21 cellular contexts compared by ENCODE assay signal in genomic region chr3:175911937-175912336, GRCh38.
"Had no signal": no experiment of that assay in that cellular context is flagged by ENCODE, and none has a peak within 500 bp of the region (broad histone marks: within the 10 kb centered on the region; RNA-seq: fewer than 3 reads in every experiment).

No MANE protein-coding gene starts in this region.

- H3K9me3 Mint-ChIP-seq: type B pancreatic cell had no signal

- H3K27me3 Mint-ChIP-seq: naive thymus-derived CD4-positive, alpha-beta T cell; type B pancreatic cell had no signal

- ATAC-seq: heart left ventricle; naive thymus-derived CD4-positive, alpha-beta T cell; right cardiac atrium; stimulated activated naive CD8-positive, alpha-beta T cell treated with anti-CD3 and anti-CD28 coated beads, Interleukin-15, Interleukin-2, amounts not matched to agents 100 U/mL and 50 U/mL, for 24 hours had no signal

- H3K27ac Mint-ChIP-seq: endodermal cell; naive thymus-derived CD4-positive, alpha-beta T cell; type B pancreatic cell had no signal

- FAIRE-seq: endothelial cell of umbilical vein, frontal cortex, urothelium cell line had no signal

- H3K9me3 ChIP-seq: neutrophil, thyroid gland had no signal

- H3K27ac ChIP-seq: coronary artery, heart left ventricle, neutrophil, suprapubic skin, thyroid gland had no signal

- H3K4me1 ChIP-seq: heart left ventricle, suprapubic skin, thyroid gland had no signal

- H3K36me3 ChIP-seq: heart left ventricle, neutrophil, suprapubic skin, thyroid gland had no signal

- H3K4me3 ChIP-seq: coronary artery, heart left ventricle, smooth muscle cell, suprapubic skin, thyroid gland had no signal

- H3K27me3 ChIP-seq: heart left ventricle, neutrophil, suprapubic skin, thyroid gland had no signal

- H3K4me1 Mint-ChIP-seq: endodermal cell; naive thymus-derived CD4-positive, alpha-beta T cell had no signal

- DNase-seq: effector CD4-positive, alpha-beta T cell; endodermal cell; erythroblast; heart left ventricle; hippocampal formation; kidney glomerular epithelial cell; mesendoderm; naive thymus-derived CD4-positive, alpha-beta T cell; posterior cingulate gyrus; right cardiac atrium; stimulated activated CD4-positive, alpha-beta T cell treated with anti-CD3 and anti-CD28 coated beads, Interleukin-2, amount 100 ng/mL, for 48 hours; stimulated activated naive CD8-positive, alpha-beta T cell treated with anti-CD3 and anti-CD28 coated beads, Interleukin-15, Interleukin-2, amounts not matched to agents 100 U/mL and 50 U/mL, for 24 hours; thyroid gland had no signal

- H3K4me3 Mint-ChIP-seq: endodermal cell; naive thymus-derived CD4-positive, alpha-beta T cell; type B pancreatic cell had no signal

- H3K4me2 ChIP-seq: smooth muscle cell had no signal

- H3K36me3 Mint-ChIP-seq: type B pancreatic cell had no signal
